ENCODE assay signal across 13 cellular contexts in genomic region chr20:53905019-53905847, GRCh38.
DNase-seq lines count a peak whose midpoint lies in the region; ATAC-seq and TF ChIP-seq lines count a peak whose summit lies in the region.
"Had no signal": no experiment of that assay in that cellular context is flagged by ENCODE, and none has a peak within 500 bp of the region (broad histone marks: within the 10 kb centered on the region; RNA-seq: fewer than 3 reads in every experiment).

No MANE protein-coding gene starts in this region.

- H3K27ac Mint-ChIP-seq in activated B cell treated with CpG ODN at 0.5 μM for 24 hours = peak overlapping the region; percentile 86
- H3K27ac Mint-ChIP-seq: mesothelial cell of epicardium had no signal

- no peaks in the 10 kb centered on the region for H4K20me1 ChIP-seq in BLaER1 treated with 17β-estradiol and CSF1 and Interleukin-3, amounts not matched to agents 10 nM and 100 nM

- no peaks in the 10 kb centered on the region for H3K27me3 ChIP-seq in BLaER1 treated with 17β-estradiol and CSF1 and Interleukin-3, amounts not matched to agents 10 nM and 100 nM
- H3K27me3 ChIP-seq in right lobe of liver = no peaks in the 10 kb centered on the region

- no peak for TF ChIP-seq CTCF in activated B cell treated with CpG ODN at 0.5 μM for 24 hours (IDR thresholded peaks at IDR 0.05)
- no peak for TF ChIP-seq CTCF in right lobe of liver (IDR thresholded peaks at IDR 0.05)

- no peak for DNase-seq in activated B cell treated with CpG ODN at 0.5 μM for 24 hours
- no peak for DNase-seq in activated effector memory CD4-positive, alpha-beta T cell treated with anti-CD3 and anti-CD28 coated beads, Interleukin-2, amount 50 U/mL, for 16 hours
- no peak for DNase-seq in right lobe of liver
- DNase-seq in SIG-M5 treated with dmso at 0.1 percent for 504 hours (lab: John Stamatoyannopoulos, UW; ENCODE audit: unreplicated experiment) = no peak
- DNase-seq in stimulated activated CD4-positive, alpha-beta T cell treated with anti-CD3 and anti-CD28 coated beads, Interleukin-12 subunit alpha, Interleukin-12 subunit beta, amount 100 ng/mL, for 4 hours = no peak
- DNase-seq: activated CD4-positive, alpha-beta T cell treated with anti-CD3 and anti-CD28 coated beads for 1 hour; KG1; NCI-H146; NCI-H510A had no signal

- peak overlapping the region in 9 of 11 experiments; percentile 67 to 87 (median 81); a peak in 18 of 22 replicates for H3K27ac ChIP-seq in BLaER1 treated with 17β-estradiol and CSF1 and Interleukin-3, amounts not matched to agents 10 nM and 100 nM
- H3K27ac ChIP-seq in right lobe of liver = no peak overlapping the region

- CTCF ChIA-PET in activated B cell treated with CpG ODN at 0.5 μM for 24 hours (lab: Charles Lee) = interaction anchor here (3.7 kb wide), 1 partner anchor 11 kb away, joined by 15 read pairs; no protein-coding TSS in a partner anchor

- H3K4me2 ChIP-seq in BLaER1 treated with 17β-estradiol and CSF1 and Interleukin-3, amounts not matched to agents 10 nM and 100 nM = peak overlapping the region; percentile 65 to 83 (median 72)

- ATAC-seq in GM19351 (IDR thresholded peaks at IDR 0.05; ENCODE audit: unreplicated experiment) (peak; percentile 36), HG03135 (IDR thresholded peaks at IDR 0.05; ENCODE audit: unreplicated experiment) (peak; percentile 40), activated B cell treated with CpG ODN at 0.5 μM for 24 hours (ENCODE audit: low read depth) (peak; percentile 70), right lobe of liver (no peak)

- H3K36me3 ChIP-seq in BLaER1 treated with 17β-estradiol and CSF1 and Interleukin-3, amounts not matched to agents 10 nM and 100 nM = no peaks in the 10 kb centered on the region
- no peaks in the 10 kb centered on the region for H3K36me3 ChIP-seq in right lobe of liver

- POLR2A ChIA-PET in activated B cell treated with CpG ODN at 0.5 μM for 24 hours (lab: Charles Lee) = interaction anchor here (1.1 to 1.9 kb wide), 4 partner anchors 11 to 311 kb away, joined by 3 to 7 read pairs (median 4); partner anchors contain the start of gene ZNF217

- no peak overlapping the region for H3K4me3 ChIP-seq in BLaER1 treated with 17β-estradiol and CSF1 and Interleukin-3, amounts not matched to agents 10 nM and 100 nM
- no peak overlapping the region for H3K4me3 ChIP-seq in right lobe of liver

- intact Hi-C loops in activated B cell treated with CpG ODN at 0.5 μM for 24 hours (cut with micrococcal nuclease) (no loop called here), right lobe of liver (cut with DNase I) (no loop called here)

- no peaks in the 10 kb centered on the region for H3K27me3 Mint-ChIP-seq in activated B cell treated with CpG ODN at 0.5 μM for 24 hours

- peaks cover 0 to 5% (median 2%) of the 10 kb centered on the region in 11 experiments; a peak in 8 of 22 replicates for H3K9me3 ChIP-seq in BLaER1 treated with 17β-estradiol and CSF1 and Interleukin-3, amounts not matched to agents 10 nM and 100 nM (replicated peaks in 1 of 11)
- H3K9me3 ChIP-seq in right lobe of liver = no peaks in the 10 kb centered on the region

- no peaks in the 10 kb centered on the region for H3K9me3 Mint-ChIP-seq in activated B cell treated with CpG ODN at 0.5 μM for 24 hours
- H3K9me3 Mint-ChIP-seq: mesothelial cell of epicardium had no signal

- peaks cover 86 to 100% (median 100%) of the 10 kb centered on the region in 10 experiments for H3K4me1 ChIP-seq in BLaER1 treated with 17β-estradiol and CSF1 and Interleukin-3, amounts not matched to agents 10 nM and 100 nM
- H3K4me1 ChIP-seq in right lobe of liver = no peaks in the 10 kb centered on the region

- H3K4me1 Mint-ChIP-seq in activated B cell treated with CpG ODN at 0.5 μM for 24 hours = peaks cover 59% of the 10 kb centered on the region

- H3K4me3 Mint-ChIP-seq in activated B cell treated with CpG ODN at 0.5 μM for 24 hours = peak overlapping the region; percentile 56
- H3K4me3 Mint-ChIP-seq: mesothelial cell of epicardium had no signal

- H3K36me3 Mint-ChIP-seq in activated B cell treated with CpG ODN at 0.5 μM for 24 hours (ENCODE audit: low read depth) = no peaks in the 10 kb centered on the region
- H3K36me3 Mint-ChIP-seq: mesothelial cell of epicardium had no signal

- peak overlapping the region in 6 of 11 experiments; percentile 13 to 66 (median 48); a peak in 7 of 22 replicates for H3K9ac ChIP-seq in BLaER1 treated with 17β-estradiol and CSF1 and Interleukin-3, amounts not matched to agents 10 nM and 100 nM

- no peak for TF ChIP-seq POLR2A in right lobe of liver (IDR thresholded peaks at IDR 0.05)

- WGBS in right lobe of liver (ENCODE audit: insufficient coverage, low coverage, low lambda C conversion rate, missing lambda C conversion rate) = 87% methylated on average over 13 of the region's 13 CpGs

Comparison
In these comparisons a context has a peak if more than half of its experiments do, and no peak if none do; other contexts are left out.
1. H3K27ac ChIP-seq: peak in BLaER1 treated with 17β-estradiol and CSF1 and Interleukin-3, amounts not matched to agents 10 nM and 100 nM (9 of 11); none in right lobe of liver (0 of 3).
2. ATAC-seq: peak in GM19351 (single experiment), HG03135 (single experiment) and activated B cell treated with CpG ODN at 0.5 μM for 24 hours (single experiment); none in right lobe of liver (0 of 4).